Comparison of ENCODE assay signal across 12 cellular contexts in the genomic region with DNA sequence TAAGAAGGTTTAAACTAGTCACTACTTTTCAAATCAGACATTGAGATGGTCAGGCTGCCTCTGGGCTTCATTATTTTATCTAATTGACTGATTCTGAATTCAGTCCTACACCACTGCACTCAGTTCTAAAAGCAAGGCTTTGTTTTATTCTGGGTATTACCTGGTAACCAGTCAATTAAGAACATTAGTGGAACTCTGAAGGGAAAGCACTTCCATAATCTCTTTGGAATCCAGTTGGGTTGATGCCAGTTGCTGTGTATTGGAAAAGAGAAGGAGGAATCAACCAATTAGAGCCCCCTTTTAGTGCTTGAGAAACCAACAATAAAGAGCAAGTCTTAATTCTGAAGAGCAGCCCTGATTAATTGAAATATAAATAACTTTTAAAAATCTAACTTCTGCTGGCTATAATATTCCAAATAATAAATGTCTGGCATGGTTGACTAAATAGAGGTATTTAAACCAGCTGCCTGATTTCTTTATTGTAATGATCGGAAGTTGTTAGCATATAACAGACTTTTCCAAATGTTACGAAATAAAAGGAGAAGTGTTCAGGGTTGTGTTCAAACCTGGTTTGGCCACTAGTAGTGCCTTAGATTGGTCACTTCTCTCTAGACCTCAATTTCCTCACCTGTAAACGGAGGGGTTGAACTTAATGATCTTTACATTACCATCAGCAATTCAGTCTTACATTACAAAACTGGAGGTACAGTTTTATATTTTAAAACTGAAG. TPM values are rescaled to one million over a fixed set of nuclear protein-coding genes. Genes with fewer than 3 reads are reported as not detected.
A peak's percentile ranks its signal among the peaks of the same experiment; 100 is the strongest.
DNase-seq lines count a peak whose midpoint lies in the region; TF ChIP-seq lines count a peak whose summit lies in the region.
"Had no signal": no experiment of that assay in that cellular context is flagged by ENCODE, and none has a peak within 500 bp of the region (broad histone marks: within the 10 kb centered on the region; RNA-seq: fewer than 3 reads in every experiment).

No MANE protein-coding gene starts in this region.

- H3K9me3 ChIP-seq in esophagus squamous epithelium: no peaks in the 10 kb centered on the region

- 78 to 82% methylated on average over 3 of the region's 3 CpGs for WGBS in esophagus squamous epithelium, 2 donors

- H3K27me3 ChIP-seq in esophagus squamous epithelium (no peaks in the 10 kb centered on the region), rectal smooth muscle tissue (ENCODE audit: control insufficient read depth, insufficient read depth, low read length) (no peaks in the 10 kb centered on the region)

- no peak overlapping the region for H3K9ac ChIP-seq in rectal smooth muscle tissue (ENCODE audit: low read length)

- H3K4me1 ChIP-seq in esophagus squamous epithelium (peaks cover 4 to 86% (median 19%) of the 10 kb centered on the region in 3 donors), rectal smooth muscle tissue (ENCODE audit: control insufficient read depth, insufficient read depth, low read length) (peaks cover 41% of the 10 kb centered on the region)

- peak; percentile 38 for DNase-seq in EL
- DNase-seq in NOMO-1 treated with DMSO at 0.1 percent for 48 hours (lab: John Stamatoyannopoulos, UW; ENCODE audit: unreplicated experiment): peak; percentile 76
- DNase-seq in esophagus squamous epithelium (lab: John Stamatoyannopoulos, UW): no peak
- DNase-seq in H4 (ENCODE audit: low spot score): no peak
- no peak for DNase-seq in GM10248 (ENCODE audit: extremely low spot score)
- DNase-seq in retina: no peak
- DNase-seq in NCI-H2107 (lab: John Stamatoyannopoulos, UW): no peak
- DNase-seq: activated naive CD4-positive, alpha-beta T cell treated with anti-CD3 and anti-CD28 coated beads for 36 hours; NCI-H2081 treated with DMSO at 0.1 percent for 48 hours; posterior cingulate gyrus; stimulated activated naive CD8-positive, alpha-beta T cell treated with anti-CD3 and anti-CD28 coated beads, Interleukin-15, Interleukin-2, amounts not matched to agents 100 U/mL and 50 U/mL, for 24 hours had no signal

- POLR2A ChIA-PET in GM10248 (lab: Yijun Ruan, JAX): no interaction called here

- peak in 1 of 6 experiments; percentile 3 for TF ChIP-seq CTCF in esophagus squamous epithelium (IDR thresholded peaks at IDR 0.05)
- TF ChIP-seq CTCF in GM10248 (IDR thresholded peaks at IDR 0.05; ENCODE audit: control extremely low read depth, extremely low read depth, low read depth, missing control alignments): no peak

- H3K27ac ChIP-seq in esophagus squamous epithelium (peak overlapping the region in 3 of 4 donors; percentile 50 to 86 (median 86)), rectal smooth muscle tissue (ENCODE audit: low read depth, low read length) (peak overlapping the region; percentile 47)

- TF ChIP-seq POLR2A in esophagus squamous epithelium (IDR thresholded peaks at IDR 0.05): no peak

- H3K36me3 ChIP-seq in esophagus squamous epithelium: peaks cover 0 to 8% (median 0%) of the 10 kb centered on the region in 3 donors
- no peaks in the 10 kb centered on the region for H3K36me3 ChIP-seq in rectal smooth muscle tissue (ENCODE audit: control insufficient read depth, insufficient read depth, low read length)

- CTCF ChIA-PET in GM10248 (lab: Yijun Ruan, JAX): no interaction called here

- intact Hi-C loops in esophagus squamous epithelium (cut with DNase I): no loop called here

- no peak overlapping the region for H3K4me3 ChIP-seq in esophagus squamous epithelium
- no peak overlapping the region for H3K4me3 ChIP-seq in rectal smooth muscle tissue (ENCODE audit: low read length)

RNA-seq across cellular contexts. Expression of a gene that starts 32.0 kb away (rescaled TPM):
- total RNA-seq in esophagus squamous epithelium: 10 to 100 TPM; 33.2 to 51.6 (median 44.8) TPM
- 5.6 and 6.2 TPM in 2 replicates for total RNA-seq in H4 (2014; rRNA removed; shearing (Covaris generic))

Comparison
In these comparisons a context has a peak if more than half of its experiments do, and no peak if none do; other contexts are left out.
1. DNase-seq: peak in EL (single experiment) and NOMO-1 treated with DMSO at 0.1 percent for 48 hours (single experiment); none in esophagus squamous epithelium (single experiment), H4 (single experiment), GM10248 (single experiment), retina (single experiment) and NCI-H2107 (single experiment).